Comparison of ENCODE assay signal across 18 cellular contexts in the genomic region with DNA sequence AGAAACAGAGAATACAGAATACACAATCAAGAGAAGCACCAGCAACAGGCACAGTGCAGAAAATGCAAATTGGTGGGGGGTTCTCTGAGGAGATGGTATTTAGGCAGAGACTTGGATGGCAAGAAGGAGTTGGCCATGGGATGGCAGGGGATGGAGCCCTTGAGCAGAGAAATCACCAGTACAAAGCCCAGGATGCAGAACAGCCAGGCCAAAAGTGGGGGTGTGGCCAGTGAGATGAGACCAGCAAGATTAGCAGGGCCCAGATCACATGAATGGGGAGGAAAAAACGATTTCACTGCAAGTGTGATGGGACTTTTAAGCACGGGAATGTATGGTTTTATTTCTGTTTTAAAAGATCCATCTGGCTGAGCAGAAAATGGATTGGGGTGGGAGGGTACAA.
DNase-seq lines count a peak whose midpoint lies in the region; ATAC-seq, FAIRE-seq and TF ChIP-seq lines count a peak whose summit lies in the region.
"Had no signal": no experiment of that assay in that cellular context is flagged by ENCODE, and none has a peak within 500 bp of the region (broad histone marks: within the 10 kb centered on the region; RNA-seq: fewer than 3 reads in every experiment).

No MANE protein-coding gene starts in this region.

- dilution Hi-C loops in IMR-90 (cut with HindIII; ENCODE audit: low sequenced_read_pairs, unreplicated experiment) = no loop called here

- intact Hi-C loops in IMR-90 (cut with micrococcal nuclease) (loop anchor here (5.0 kb wide), 1 partner anchor 149 kb away; no protein-coding TSS in a partner anchor), K562 (cut with micrococcal nuclease) (loop anchor here (10.0 kb wide), 1 partner anchor 229 kb away; a partner anchor contains a TSS)

- BruUV-seq in IMR-90 (replicated peaks; lab: Mats Ljungman, UMichigan) (no TSS peak), K562 (replicated peaks; lab: Mats Ljungman, UMichigan) (no TSS peak)

- H2BK15ac ChIP-seq in IMR-90 (ENCODE audit: low read depth, low read length) (peak overlapping the region; percentile 27; the same call in 1 of the 3 replicates), mesenchymal stem cell (ENCODE audit: low read depth, poor library complexity, severe bottlenecking) (no peak overlapping the region)

- H3K23ac ChIP-seq in IMR-90 (ENCODE audit: low read depth, low read length) (peak overlapping the region; percentile 4; the same call in 1 of the 2 replicates), mesenchymal stem cell (ENCODE audit: low read length in 2 of 2) (no peak overlapping the region)

- H3K4me3 ChIP-seq in IMR-90 (ENCODE audit: insufficient read depth, low read depth, low read length) = no peak overlapping the region
- H3K4me3 ChIP-seq in K562 = no peak overlapping the region
- no peak overlapping the region for H3K4me3 ChIP-seq in mesenchymal stem cell (ENCODE audit: insufficient read depth in 1 of 2, low read depth in 1 of 2, low read length in 2 of 2)
- H3K4me3 ChIP-seq in thoracic aorta = no peak overlapping the region

- H2BK12ac ChIP-seq in mesenchymal stem cell (ENCODE audit: low read length in 2 of 2) = peak overlapping the region; percentile 49 to 64

- TF ChIP-seq CTCF in IMR-90 (conservative IDR thresholded peaks at IDR 0.05; ENCODE audit: low read depth, low read length) = no peak
- TF ChIP-seq CTCF in K562 (IDR thresholded peaks at IDR 0.05 in 2 of 3, conservative IDR thresholded peaks at IDR 0.05 in 1 of 3; ENCODE audit: insufficient read depth in 2 of 3, low read depth in 1 of 3, low read length in 3 of 3) = no peak
- no peak for TF ChIP-seq CTCF in thoracic aorta (IDR thresholded peaks at IDR 0.05)

- H4K20me1 ChIP-seq in IMR-90 (ENCODE audit: insufficient read depth, low read length) (no peaks in the 10 kb centered on the region), K562 (replicated peaks; ENCODE audit: control insufficient read depth, insufficient read depth, low read length) (no peaks in the 10 kb centered on the region)

- POLR2A ChIA-PET in IMR-90 (lab: Charles Lee; ENCODE audit: unreplicated experiment) (no interaction called here), K562 (lab: Yijun Ruan, JAX) (interaction anchor here (1.0 to 1.7 kb wide), 2 partner anchors 9 to 10 kb away, joined by 3 to 5 read pairs; no protein-coding TSS in a partner anchor)

- in situ Hi-C loops in IMR-90 (cut with MboI; ENCODE audit: low sequenced_read_pairs) (loop anchor here (10.0 kb wide), 1 partner anchor 131 kb away; no protein-coding TSS in a partner anchor), K562 (cut with MboI) (no loop called here)

- H3K4me1 ChIP-seq in IMR-90 (ENCODE audit: control insufficient read depth, insufficient read depth, low read length) (peaks cover 52% of the 10 kb centered on the region), K562 (replicated peaks in 1 of 2; ENCODE audit: control insufficient read depth in 2 of 2, insufficient read depth in 2 of 2, low read length in 2 of 2) (peaks cover 33 to 41% of the 10 kb centered on the region in 2 experiments), mesenchymal stem cell (ENCODE audit: control insufficient read depth, insufficient read depth, low read depth, low read length) (peaks cover 39% of the 10 kb centered on the region), thoracic aorta (ENCODE audit: control insufficient read depth in 1 of 2, low read depth in 2 of 2) (peaks cover 51 to 88% of the 10 kb centered on the region in 2 donors)

- peaks cover under 1% of the 10 kb centered on the region; the same call in 1 of the 3 replicates for H3K79me2 ChIP-seq in K562 (ENCODE audit: control insufficient read depth, insufficient read depth, low read length)

- H3K18ac ChIP-seq in IMR-90 (ENCODE audit: low read depth, low read length) (no peak overlapping the region), mesenchymal stem cell (ENCODE audit: low read depth in 1 of 2, low read length in 2 of 2) (peak overlapping the region; percentile 16 to 54)

- H3K14ac ChIP-seq in IMR-90 (replicated peaks; ENCODE audit: low read depth, low read length) (peak overlapping the region; percentile 10; the same call in 1 of the 2 replicates), mesenchymal stem cell (ENCODE audit: low read length in 2 of 2) (peak overlapping the region in 1 of 2 experiments; percentile 75)

- H3K9me3 ChIP-seq in IMR-90 (ENCODE audit: control insufficient read depth, insufficient read depth, low read length) = no peaks in the 10 kb centered on the region
- no peaks in the 10 kb centered on the region for H3K9me3 ChIP-seq in K562 (replicated peaks; ENCODE audit: control insufficient read depth, insufficient read depth, low read depth, low read length)
- no peaks in the 10 kb centered on the region for H3K9me3 ChIP-seq in mesenchymal stem cell (ENCODE audit: control insufficient read depth, low read length)
- no peaks in the 10 kb centered on the region for H3K9me3 ChIP-seq in thoracic aorta

- no peak for TF ChIP-seq POLR2A in IMR-90 (IDR thresholded peaks at IDR 0.05; ENCODE audit: low read depth, low read length)
- no peak for TF ChIP-seq POLR2A in K562 (conservative IDR thresholded peaks at IDR 0.05)

- H2BK5ac ChIP-seq in IMR-90 (ENCODE audit: low read depth, low read length, poor library complexity, severe bottlenecking) (peak overlapping the region; percentile 82), mesenchymal stem cell (ENCODE audit: low read depth, low read length, poor library complexity, severe bottlenecking) (no peak overlapping the region)

- H3K27ac ChIP-seq in IMR-90 (ENCODE audit: insufficient read depth, low read length) = peak overlapping the region; percentile 16; the same call in 1 of the 2 replicates
- H3K27ac ChIP-seq in K562 (ENCODE audit: extremely low read depth, low read depth, low read length) = no peak overlapping the region; the same call in 2 of the 3 replicates
- peak overlapping the region; percentile 35 for H3K27ac ChIP-seq in mesenchymal stem cell (ENCODE audit: low read length, poor library complexity, severe bottlenecking)
- peak overlapping the region; percentile 83 to 93 for H3K27ac ChIP-seq in thoracic aorta

- 0 out of 2 replicates have a peak overlapping the region, but pooled peaks have one; percentile 1 for H3K56ac ChIP-seq in IMR-90 (ENCODE audit: extremely low read depth, insufficient read depth, low read length)

- CTCF ChIA-PET in IMR-90 (lab: Yijun Ruan, JAX) (no interaction called here), K562 (lab: Yijun Ruan, JAX; ENCODE audit: low intra/inter-chr PET ratio) (no interaction called here)

- H2AK5ac ChIP-seq in IMR-90 (ENCODE audit: low read depth, low read length) (peak overlapping the region; percentile 76), mesenchymal stem cell (ENCODE audit: low read length, severe bottlenecking) (peak overlapping the region; percentile 32)

- H3K27me3 ChIP-seq in IMR-90 (ENCODE audit: control insufficient read depth, insufficient read depth, low read length) (no peaks in the 10 kb centered on the region), K562 (ENCODE audit: control insufficient read depth in 2 of 2, insufficient read depth in 2 of 2, low read length in 2 of 2) (no peaks in the 10 kb centered on the region), mesenchymal stem cell (ENCODE audit: control insufficient read depth in 1 of 2, insufficient read depth in 1 of 2, low read length in 2 of 2) (no peaks in the 10 kb centered on the region), thoracic aorta (replicated peaks; ENCODE audit: insufficient read depth) (no peaks in the 10 kb centered on the region)

- H3K79me1 ChIP-seq in IMR-90 (ENCODE audit: low read depth in 1 of 2, low read length in 2 of 2) (peaks cover 51 to 80% of the 10 kb centered on the region in 2 experiments), mesenchymal stem cell (replicated peaks; ENCODE audit: low read length, poor library complexity, severe bottlenecking) (peaks cover 7% of the 10 kb centered on the region)

- H3K9ac ChIP-seq in IMR-90 (ENCODE audit: low read depth, low read length) = no peak overlapping the region
- H3K9ac ChIP-seq in K562 (ENCODE audit: insufficient read depth in 1 of 2, low read depth in 2 of 2, low read length in 2 of 2) = peak overlapping the region in 1 of 2 experiments; percentile 29; a peak in 1 of 4 replicates
- peak overlapping the region; percentile 89 for H3K9ac ChIP-seq in mesenchymal stem cell (ENCODE audit: low read length)

- TF ChIP-seq EP300 in K562 (IDR thresholded peaks at IDR 0.05; ENCODE audit: low read length) = no peak

- DNase-seq in IMR-90 = no peak
- DNase-seq in K562 (ENCODE audit: extremely low read depth in 1 of 4, low spot score in 3 of 4) = peak in 2 of 4 experiments; percentile 62 to 65
- DNase-seq in mesenchymal stem cell = no peak
- no peak for DNase-seq in thoracic aorta (ENCODE audit: low spot score)
- DNase-seq in superior temporal gyrus (ENCODE audit: extremely low spot score) = no peak
- DNase-seq in NCI-H2171 treated with DMSO at 0.1 percent for 48 hours (lab: John Stamatoyannopoulos, UW) = no peak
- DNase-seq in NAMALWA (ENCODE audit: low spot score) = no peak
- DNase-seq: activated CD4-positive, alpha-beta T cell treated with anti-CD3 and anti-CD28 coated beads, Interleukin-2, amount 50 U/mL, for 48 hours; cortex of kidney; HCEC 1CT; Kasumi-1; mammary epithelial cell; NCI-H2081 treated with DMSO at 0.1 percent for 48 hours; NCI-H82; SHP77; T1000 had no signal

- TF ChIP-seq RAD21 in IMR-90 (IDR thresholded peaks at IDR 0.05; ENCODE audit: low read length) = no peak
- no peak for TF ChIP-seq RAD21 in K562 (CRISPR knock-in tag; conservative IDR thresholded peaks at IDR 0.05 in 1 of 2, IDR thresholded peaks at IDR 0.05 in 1 of 2)

- no peak overlapping the region for H2AFZ ChIP-seq in IMR-90 (replicated peaks; ENCODE audit: low read length, poor library complexity)
- H2AFZ ChIP-seq in K562 (ENCODE audit: low read depth, low read length) = no peak overlapping the region
- no peak overlapping the region for H2AFZ ChIP-seq in mesenchymal stem cell (ENCODE audit: low read depth, low read length)

- no peak overlapping the region; the same call in 1 of the 2 replicates for H4K5ac ChIP-seq in IMR-90 (ENCODE audit: low read depth, low read length)

- WGBS in IMR-90 (ENCODE audit: extremely low coverage in 2 of 2, insufficient read length in 1 of 2), 2 experiments = 66% methylated on average over 2 of the region's 2 CpGs; no CpG with 5 or more reads in 1 of the 2 experiments
- 0% methylated on average over 2 of the region's 2 CpGs for WGBS in K562 (ENCODE audit: insufficient coverage, low coverage, missing lambda C conversion rate)
- 77% methylated on average over 2 of the region's 2 CpGs for WGBS in mesenchymal stem cell

- H2BK120ac ChIP-seq in IMR-90 (ENCODE audit: low read depth, low read length) = peak overlapping the region; percentile 43
- H2BK120ac ChIP-seq in mesenchymal stem cell (ENCODE audit: low read depth, low read length) = no peak overlapping the region

- peak overlapping the region; percentile 65 for H3K4ac ChIP-seq in IMR-90 (ENCODE audit: low read depth, low read length)
- H3K4ac ChIP-seq in mesenchymal stem cell (ENCODE audit: low read depth in 1 of 2, low read length in 2 of 2) = peak overlapping the region in 1 of 2 experiments; percentile 54

- H3K36me3 ChIP-seq in IMR-90 (ENCODE audit: control insufficient read depth, insufficient read depth, low read length) (peaks cover 50% of the 10 kb centered on the region), K562 (ENCODE audit: control insufficient read depth, insufficient read depth, low read length) (peaks cover 54% of the 10 kb centered on the region; the same call in 1 of the 3 replicates), mesenchymal stem cell (ENCODE audit: control insufficient read depth in 1 of 2, insufficient read depth in 2 of 2, low read depth in 1 of 2, low read length in 2 of 2) (peaks cover 34 to 76% of the 10 kb centered on the region in 2 experiments), thoracic aorta (peaks cover 22% of the 10 kb centered on the region)

- ATAC-seq in IMR-90 (ENCODE audit: low read depth) (no peak), K562 (peak; percentile 32), thoracic aorta (ENCODE audit: insufficient number of reproducible peaks, low FRiP score, low read depth) (no peak), GM21390 (IDR thresholded peaks at IDR 0.05; ENCODE audit: unreplicated experiment) (no peak)
- ATAC-seq: esophagus mucosa had no signal

- H3K4me2 ChIP-seq in IMR-90 (ENCODE audit: low read depth, low read length) (no peak overlapping the region), K562 (ENCODE audit: insufficient read depth, low read length) (peak overlapping the region; percentile 9; the same call in 1 of the 2 replicates), mesenchymal stem cell (ENCODE audit: low read length, poor library complexity, severe bottlenecking) (no peak overlapping the region)

- H3K9me1 ChIP-seq in IMR-90 (ENCODE audit: insufficient read depth, low read length) = peaks cover 46% of the 10 kb centered on the region
- H3K9me1 ChIP-seq in K562 (ENCODE audit: control insufficient read depth, insufficient read depth, low read length) = peaks cover 3% of the 10 kb centered on the region

- H4K8ac ChIP-seq in IMR-90 (ENCODE audit: low read depth in 2 of 2, low read length in 2 of 2) = peak overlapping the region; percentile 45 to 65; a peak in 3 of 4 replicates
- H4K8ac ChIP-seq in mesenchymal stem cell (ENCODE audit: low read length) = no peak overlapping the region

- H2BK20ac ChIP-seq in IMR-90 (ENCODE audit: low read depth, low read length) = peak overlapping the region; percentile 7

- no peak for FAIRE-seq in K562 (lab: Jason Lieb, UNC)

- H2AK9ac ChIP-seq in IMR-90 (replicated peaks; ENCODE audit: low read depth, low read length, poor library complexity) = no peak overlapping the region

- H4K91ac ChIP-seq in IMR-90 (ENCODE audit: insufficient read depth, low read depth, low read length) (peak overlapping the region; percentile 35), mesenchymal stem cell (ENCODE audit: low read length) (peak overlapping the region; percentile 1)
